ENCODE assay signal across 1 cellular context in the genomic region with DNA sequence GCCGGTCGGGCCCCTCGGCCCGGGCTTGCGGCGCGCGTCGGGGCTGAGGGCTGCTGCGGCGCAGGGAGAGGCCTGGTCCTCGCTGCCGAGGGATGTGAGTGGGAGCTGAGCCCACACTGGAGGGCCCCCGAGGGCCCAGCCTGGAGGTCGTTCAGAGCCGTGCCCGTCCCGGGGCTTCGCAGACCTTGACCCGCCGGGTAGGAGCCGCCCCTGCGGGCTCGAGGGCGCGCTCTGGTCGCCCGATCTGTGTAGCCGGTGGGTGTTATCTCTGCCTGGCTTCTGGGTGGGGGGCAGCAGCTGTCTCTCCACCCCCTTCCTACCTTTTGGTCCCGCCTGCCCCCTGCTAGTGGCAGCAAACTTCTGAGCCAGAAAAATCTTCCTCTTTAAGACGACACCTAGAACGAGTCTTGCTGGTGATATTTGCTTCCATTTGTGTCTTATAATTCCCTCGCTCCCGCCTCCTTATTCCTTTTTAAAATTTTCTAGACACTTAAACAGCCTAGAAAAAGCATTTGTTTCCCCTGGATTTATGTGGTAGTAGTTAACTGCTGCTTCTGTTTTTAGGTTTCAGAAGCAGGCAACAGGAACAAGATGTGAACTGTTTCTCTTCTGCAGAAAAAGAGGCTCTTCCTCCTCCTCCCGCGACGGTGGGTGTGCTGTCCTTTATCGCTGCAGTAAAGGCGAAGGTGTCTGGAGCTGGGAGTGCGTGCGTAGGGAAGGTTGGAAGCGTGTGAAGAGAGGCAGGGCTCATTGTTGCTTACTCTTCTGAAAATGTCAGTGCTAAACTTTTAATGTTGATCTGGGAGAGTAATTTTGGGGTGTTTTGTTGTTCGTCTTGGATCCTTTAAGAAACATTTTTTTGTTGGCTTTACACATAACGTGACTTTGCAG.
TF ChIP-seq lines count a peak whose summit lies in the region.

No MANE protein-coding gene starts in this region.

TF ChIP-seq in WTC11, 78 proteins besides CTCF, POLR2A, EP300 and RAD21 (continued from another document):
- TF ChIP-seq, protein P1, sequence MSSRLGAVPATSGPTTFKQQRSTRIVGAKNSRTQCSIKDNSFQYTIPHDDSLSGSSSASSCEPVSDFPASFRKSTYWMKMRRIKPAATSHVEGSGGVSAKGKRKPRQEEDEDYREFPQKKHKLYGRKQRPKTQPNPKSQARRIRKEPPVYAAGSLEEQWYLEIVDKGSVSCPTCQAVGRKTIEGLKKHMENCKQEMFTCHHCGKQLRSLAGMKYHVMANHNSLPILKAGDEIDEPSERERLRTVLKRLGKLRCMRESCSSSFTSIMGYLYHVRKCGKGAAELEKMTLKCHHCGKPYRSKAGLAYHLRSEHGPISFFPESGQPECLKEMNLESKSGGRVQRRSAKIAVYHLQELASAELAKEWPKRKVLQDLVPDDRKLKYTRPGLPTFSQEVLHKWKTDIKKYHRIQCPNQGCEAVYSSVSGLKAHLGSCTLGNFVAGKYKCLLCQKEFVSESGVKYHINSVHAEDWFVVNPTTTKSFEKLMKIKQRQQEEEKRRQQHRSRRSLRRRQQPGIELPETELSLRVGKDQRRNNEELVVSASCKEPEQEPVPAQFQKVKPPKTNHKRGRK (CRISPR knock-in tag; IDR thresholded peaks at IDR 0.05; ENCODE audit: borderline replicate concordance): no peak
- TF ChIP-seq TEAD4 (CRISPR knock-in tag; IDR thresholded peaks at IDR 0.05) (no peak), NFYB (CRISPR knock-in tag; conservative IDR thresholded peaks at IDR 0.05; ENCODE audit: low read depth) (no peak), KAT7 (CRISPR knock-in tag; IDR thresholded peaks at IDR 0.05; ENCODE audit: borderline replicate concordance) (no peak), ZNF138 (CRISPR knock-in tag; conservative IDR thresholded peaks at IDR 0.05) (no peak)
